ENCODE assay signal across 1 cellular context in genomic region chr9:33340186-33340585, GRCh38.
TF ChIP-seq lines count a peak whose summit lies in the region.

No MANE protein-coding gene starts in this region.

TF ChIP-seq in Ishikawa, 13 proteins besides CTCF, POLR2A, EP300 and RAD21 (continued from another document):
- TF ChIP-seq TCF12 (IDR thresholded peaks at IDR 0.05; ENCODE audit: low read depth) (no peak), ZBTB7A (IDR thresholded peaks at IDR 0.05; ENCODE audit: low read depth) (no peak), TEAD4 (IDR thresholded peaks at IDR 0.05) (no peak), NFIC (IDR thresholded peaks at IDR 0.05) (no peak), CEBPB (IDR thresholded peaks at IDR 0.05) (no peak)
